In the genomic region with DNA sequence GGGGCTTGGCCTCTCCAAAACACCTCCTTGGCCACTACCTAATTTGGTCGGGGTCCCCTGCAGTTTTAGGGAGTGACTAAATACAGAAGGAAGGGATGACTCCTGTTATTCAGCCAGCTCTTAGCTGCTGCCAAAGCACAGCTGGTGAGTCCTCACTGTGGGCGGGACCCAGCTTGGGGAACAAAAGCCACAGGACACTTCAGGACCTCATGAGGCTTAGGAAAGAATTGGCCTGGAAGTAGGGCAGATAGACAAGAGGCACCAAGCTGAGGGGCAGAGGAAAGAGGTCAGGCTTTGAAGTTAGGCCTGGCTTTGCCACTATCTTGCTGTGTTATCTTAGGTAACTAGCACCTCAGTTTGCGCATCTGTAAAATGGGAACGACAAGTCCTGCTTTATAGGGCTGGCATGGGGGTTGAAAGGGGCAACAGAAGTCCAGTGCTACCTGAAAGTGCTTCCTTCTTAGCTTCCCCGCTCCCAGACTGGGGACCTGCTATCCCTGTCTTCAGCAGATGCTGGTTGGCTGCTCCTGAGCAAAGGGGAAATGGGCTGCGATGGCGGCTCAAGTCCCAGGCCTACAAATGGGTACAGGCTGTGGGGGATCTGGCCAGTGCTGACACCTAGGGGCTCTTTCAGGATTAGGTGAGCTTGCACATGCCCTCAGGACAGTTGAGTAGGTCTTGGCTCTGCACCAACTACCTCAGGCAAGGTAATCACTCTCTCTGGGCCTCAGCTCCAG, we compare ENCODE assay signal across 11 cellular contexts. TPM values are rescaled to one million over a fixed set of nuclear protein-coding genes. Genes with fewer than 3 reads are reported as not detected.
DNase-seq lines count a peak whose midpoint lies in the region; ATAC-seq and TF ChIP-seq lines count a peak whose summit lies in the region.
"Had no signal": no experiment of that assay in that cellular context is flagged by ENCODE, and none has a peak within 500 bp of the region (broad histone marks: within the 10 kb centered on the region; RNA-seq: fewer than 3 reads in every experiment).

No MANE protein-coding gene starts in this region.

- no TSS peak for BruUV-seq in Calu3 (replicated peaks; lab: Mats Ljungman, UMichigan)

- DNase-seq in EH (ENCODE audit: low read depth), result peak; percentile 78
- peak; percentile 72 to 88 for DNase-seq in cardiac fibroblast (ENCODE audit: low read depth in 2 of 2)
- peak; percentile 94 for DNase-seq in mesendoderm
- DNase-seq in stimulated activated CD4-positive, alpha-beta T cell treated with anti-CD3 and anti-CD28 coated beads, Interleukin-15, amount 100 ng/mL, for 24 hours, result no peak
- no peak for DNase-seq in Calu3
- no peak for DNase-seq in NCI-H510A treated with DMSO at 0.1 percent for 48 hours (lab: John Stamatoyannopoulos, UW)
- DNase-seq: NCI-H510A; stimulated activated naive CD8-positive, alpha-beta T cell treated with anti-CD3 and anti-CD28 coated beads, Interleukin-15, Interleukin-2, amounts not matched to agents 100 U/mL and 50 U/mL, for 24 hours had no signal

- H3K4me1 ChIP-seq in HUES48 (ENCODE audit: control insufficient read depth, insufficient read depth, low read length) (peaks cover 27% of the 10 kb centered on the region), mesendoderm (ENCODE audit: control insufficient read depth, low read depth, low read length) (peaks cover 7% of the 10 kb centered on the region)

- H3K4me3 Mint-ChIP-seq in Calu3 (ENCODE audit: low read depth, unreplicated experiment), result no peak overlapping the region

- H3K27me3 Mint-ChIP-seq in Calu3 (ENCODE audit: unreplicated experiment), result no peaks in the 10 kb centered on the region

- ATAC-seq in HG03469 (IDR thresholded peaks at IDR 0.05; ENCODE audit: unreplicated experiment), result no peak
- ATAC-seq: stimulated activated naive CD8-positive, alpha-beta T cell treated with anti-CD3 and anti-CD28 coated beads, Interleukin-15, Interleukin-2, amounts not matched to agents 100 U/mL and 50 U/mL, for 24 hours had no signal

- CTCF ChIA-PET in Calu3 (lab: Charles Lee), result interaction anchor here (0.7 kb wide), 1 partner anchor 9 kb away, joined by 3 read pairs; no protein-coding TSS in a partner anchor

- no peak overlapping the region for H2BK15ac ChIP-seq in mesendoderm (replicated peaks; ENCODE audit: low read depth)

- no peak overlapping the region for H3K18ac ChIP-seq in mesendoderm (ENCODE audit: low read length)

- WGBS in mesendoderm (ENCODE audit: extremely low coverage, insufficient coverage, low lambda C conversion rate), result no CpG with 5 or more reads among the region's 7 CpGs

- H2BK120ac ChIP-seq in mesendoderm (ENCODE audit: low read depth, low read length), result no peak overlapping the region

- no peak overlapping the region for H3K56ac ChIP-seq in mesendoderm (ENCODE audit: low read length)

- H3K23ac ChIP-seq in mesendoderm (ENCODE audit: low read length), result no peak overlapping the region

- H3K27me3 ChIP-seq in HUES48 (ENCODE audit: control insufficient read depth, insufficient read depth, low read length), result peaks cover 4% of the 10 kb centered on the region; the same call in 1 of the 2 replicates
- H3K27me3 ChIP-seq in mesendoderm (ENCODE audit: insufficient read depth, low read length, poor library complexity), result no peaks in the 10 kb centered on the region

- no peak overlapping the region for H4K8ac ChIP-seq in mesendoderm (ENCODE audit: low read depth, low read length)

- no peak overlapping the region for H3K4me3 ChIP-seq in HUES48 (ENCODE audit: low read depth, low read length)
- H3K4me3 ChIP-seq in cardiac fibroblast (replicated peaks in 1 of 2; ENCODE audit: low read depth in 2 of 2, low read length in 2 of 2), result no peak overlapping the region
- H3K4me3 ChIP-seq in mesendoderm (ENCODE audit: low read length), result no peak overlapping the region

- peaks cover 27% of the 10 kb centered on the region for H3K4me1 Mint-ChIP-seq in Calu3 (ENCODE audit: low read depth, unreplicated experiment)

- no peaks in the 10 kb centered on the region for H3K79me2 ChIP-seq in mesendoderm (ENCODE audit: control insufficient read depth, insufficient read depth, low read length)

- intact Hi-C loops in Calu3 (cut with micrococcal nuclease; ENCODE audit: unreplicated experiment), result no loop called here

- no peak overlapping the region for H2AK5ac ChIP-seq in mesendoderm (ENCODE audit: low read length)

- peaks cover 17% of the 10 kb centered on the region for H3K36me3 Mint-ChIP-seq in Calu3 (ENCODE audit: insufficient read depth, unreplicated experiment)

- no peak overlapping the region for H3K4ac ChIP-seq in mesendoderm (ENCODE audit: low read depth, low read length)

- H3K36me3 ChIP-seq in HUES48 (ENCODE audit: control insufficient read depth, insufficient read depth, low read length) (no peaks in the 10 kb centered on the region), mesendoderm (ENCODE audit: control insufficient read depth, insufficient read depth, low read length) (no peaks in the 10 kb centered on the region)

- H3K9me3 ChIP-seq in HUES48 (ENCODE audit: control insufficient read depth, insufficient read depth, low read length), result no peaks in the 10 kb centered on the region

- H2BK5ac ChIP-seq in mesendoderm (ENCODE audit: low read length), result no peak overlapping the region

- no peaks in the 10 kb centered on the region for H3K9me3 Mint-ChIP-seq in Calu3 (ENCODE audit: low read depth, unreplicated experiment)
- H3K9me3 Mint-ChIP-seq: nephron had no signal

- H3K79me1 ChIP-seq in mesendoderm (ENCODE audit: low read length), result no peaks in the 10 kb centered on the region

- no peak for TF ChIP-seq CTCF in cardiac fibroblast (IDR thresholded peaks at IDR 0.05; ENCODE audit: low read depth, low read length)
- TF ChIP-seq CTCF in Calu3 (IDR thresholded peaks at IDR 0.05; ENCODE audit: unreplicated experiment), result no peak

- no peak overlapping the region for H3K9ac ChIP-seq in HUES48 (ENCODE audit: low read depth, low read length)
- H3K9ac ChIP-seq in mesendoderm (ENCODE audit: low read length), result no peak overlapping the region

- H4K5ac ChIP-seq in mesendoderm (ENCODE audit: low read length), result no peak overlapping the region

- H3K27ac Mint-ChIP-seq in Calu3 (ENCODE audit: unreplicated experiment), result no peak overlapping the region

- peak overlapping the region; percentile 84 for H3K27ac ChIP-seq in HUES48 (ENCODE audit: low read depth, low read length)
- no peak overlapping the region for H3K27ac ChIP-seq in mesendoderm (ENCODE audit: low read depth, low read length)

- H3K4me2 ChIP-seq in mesendoderm (ENCODE audit: low read length), result no peak overlapping the region

RNA-seq across cellular contexts. Expression of a gene that starts 15.7 kb away (rescaled TPM):
- polyA plus RNA-seq in mesendoderm (2013, experiment 1 of 2), result 1.1 TPM
- polyA plus RNA-seq in mesendoderm (2013, experiment 2 of 2), result 1.4 TPM
- 426 and 1,520 TPM in 2 replicates for total RNA-seq in Calu3 (2022)

RNA-seq across cellular contexts. Expression of a gene that starts 21.3 kb away (rescaled TPM):
- 0.11 TPM for polyA plus RNA-seq in mesendoderm (2013, experiment 1 of 2)
- 0.08 TPM for polyA plus RNA-seq in mesendoderm (2013, experiment 2 of 2)
- not detected in 2 replicates for total RNA-seq in Calu3 (2022)

RNA-seq across cellular contexts. Expression of a gene that starts 52.4 kb away (rescaled TPM):
- polyA plus RNA-seq in mesendoderm (2013, experiment 1 of 2), result 8.1 TPM
- polyA plus RNA-seq in mesendoderm (2013, experiment 2 of 2), result 8.0 TPM
- total RNA-seq in Calu3 (2022), result 20.8 and 21.5 TPM in 2 replicates

Comparison
In these comparisons a context has a peak if more than half of its experiments do, and no peak if none do; other contexts are left out.
1. DNase-seq: peak in EH (single experiment), cardiac fibroblast (2 of 2) and mesendoderm (single experiment); none in stimulated activated CD4-positive, alpha-beta T cell treated with anti-CD3 and anti-CD28 coated beads, Interleukin-15, amount 100 ng/mL, for 24 hours (single experiment), Calu3 (single experiment) and NCI-H510A treated with DMSO at 0.1 percent for 48 hours (single experiment).